In genomic region chr15:58605931-58606330, GRCh38 we compare ENCODE assay signal across 22 cellular contexts.
DNase-seq lines count a peak whose midpoint lies in the region; ATAC-seq and TF ChIP-seq lines count a peak whose summit lies in the region.
"Had no signal": no experiment of that assay in that cellular context is flagged by ENCODE, and none has a peak within 500 bp of the region (broad histone marks: within the 10 kb centered on the region; RNA-seq: fewer than 3 reads in every experiment).

No MANE protein-coding gene starts in this region.

- no peaks in the 10 kb centered on the region for H3K9me3 Mint-ChIP-seq in natural killer cell
- no peaks in the 10 kb centered on the region for H3K9me3 Mint-ChIP-seq in natural killer cell treated with Interleukin-12 subunit alpha and Interleukin-12 subunit beta and Interleukin-15 and Interleukin-18, amount 100 ng/mL, for 72 hours

- no peak for ATAC-seq in natural killer cell
- no peak for ATAC-seq in natural killer cell treated with Interleukin-12 subunit alpha and Interleukin-12 subunit beta and Interleukin-15 and Interleukin-18, amount 100 ng/mL, for 72 hours
- ATAC-seq in left colon = no peak
- no peak for ATAC-seq in HG03175 (IDR thresholded peaks at IDR 0.05; ENCODE audit: unreplicated experiment)
- no peak for ATAC-seq in HG02885 (IDR thresholded peaks at IDR 0.05; ENCODE audit: poor library complexity, unreplicated experiment)
- ATAC-seq: HepG2, Right ventricle myocardium inferior had no signal

- H3K36me3 Mint-ChIP-seq in natural killer cell = peaks cover 26% of the 10 kb centered on the region
- H3K36me3 Mint-ChIP-seq in natural killer cell treated with Interleukin-12 subunit alpha and Interleukin-12 subunit beta and Interleukin-15 and Interleukin-18, amount 100 ng/mL, for 72 hours = peaks cover 34% of the 10 kb centered on the region

- no peak for TF ChIP-seq CTCF in natural killer cell (IDR thresholded peaks at IDR 0.05)
- no peak for TF ChIP-seq CTCF in VCaP (conservative IDR thresholded peaks at IDR 0.05)

- DNase-seq in natural killer cell (no peak), medulla oblongata (ENCODE audit: extremely low spot score) (peak; percentile 49), left colon (no peak)
- no peak for DNase-seq in natural killer cell treated with Interleukin-12 subunit alpha and Interleukin-12 subunit beta and Interleukin-15 and Interleukin-18, amount 100 ng/mL, for 72 hours (ENCODE audit: low spot score)
- no peak for DNase-seq in activated CD4-positive, alpha-beta T cell treated with anti-CD3 and anti-CD28 coated beads for 1 hour
- DNase-seq: 8988T, GF-D8, HCEC 1CT, MV-4-11, NCI-H1417, NCI-H187 treated with DMSO at 0.1 percent for 48 hours, NCI-H226, NCI-H524 treated with DMSO at 0.1 percent for 48 hours, Peyer's patch had no signal

- peaks cover 40 to 51% of the 10 kb centered on the region in 2 donors for H3K4me1 Mint-ChIP-seq in natural killer cell
- peaks cover 27 to 30% of the 10 kb centered on the region in 2 donors for H3K4me1 Mint-ChIP-seq in natural killer cell treated with Interleukin-12 subunit alpha and Interleukin-12 subunit beta and Interleukin-15 and Interleukin-18, amount 100 ng/mL, for 72 hours (ENCODE audit: low read depth in 2 of 2)

- no peaks in the 10 kb centered on the region for H3K27me3 Mint-ChIP-seq in natural killer cell (ENCODE audit: low read depth in 2 of 2)
- no peaks in the 10 kb centered on the region for H3K27me3 Mint-ChIP-seq in natural killer cell treated with Interleukin-12 subunit alpha and Interleukin-12 subunit beta and Interleukin-15 and Interleukin-18, amount 100 ng/mL, for 72 hours
- H3K27me3 Mint-ChIP-seq: B cell had no signal

- intact Hi-C loops in natural killer cell (cut with micrococcal nuclease) = no loop called here
- intact Hi-C loops in left colon (cut with DNase I, micrococcal nuclease) = no loop called here

- H3K27ac Mint-ChIP-seq in natural killer cell = peak overlapping the region; percentile 82 to 90
- no peak overlapping the region for H3K27ac Mint-ChIP-seq in natural killer cell treated with Interleukin-12 subunit alpha and Interleukin-12 subunit beta and Interleukin-15 and Interleukin-18, amount 100 ng/mL, for 72 hours
- H3K27ac Mint-ChIP-seq: B cell had no signal

- H3K27ac ChIP-seq in VCaP = 0 out of 2 replicates have a peak overlapping the region, but pooled peaks have one; percentile 63
- H3K27ac ChIP-seq: KMS-11, Peyer's patch, SK-N-MC had no signal

- H3K4me3 Mint-ChIP-seq in natural killer cell = no peak overlapping the region
- H3K4me3 Mint-ChIP-seq in natural killer cell treated with Interleukin-12 subunit alpha and Interleukin-12 subunit beta and Interleukin-15 and Interleukin-18, amount 100 ng/mL, for 72 hours = no peak overlapping the region
- H3K4me3 Mint-ChIP-seq: B cell had no signal

Comparison
In these comparisons a context has a peak if more than half of its experiments do, and no peak if none do; other contexts are left out.
1. H3K27ac Mint-ChIP-seq: peak in natural killer cell (2 of 2); none in natural killer cell treated with Interleukin-12 subunit alpha and Interleukin-12 subunit beta and Interleukin-15 and Interleukin-18, amount 100 ng/mL, for 72 hours (0 of 2).